In the genomic region with DNA sequence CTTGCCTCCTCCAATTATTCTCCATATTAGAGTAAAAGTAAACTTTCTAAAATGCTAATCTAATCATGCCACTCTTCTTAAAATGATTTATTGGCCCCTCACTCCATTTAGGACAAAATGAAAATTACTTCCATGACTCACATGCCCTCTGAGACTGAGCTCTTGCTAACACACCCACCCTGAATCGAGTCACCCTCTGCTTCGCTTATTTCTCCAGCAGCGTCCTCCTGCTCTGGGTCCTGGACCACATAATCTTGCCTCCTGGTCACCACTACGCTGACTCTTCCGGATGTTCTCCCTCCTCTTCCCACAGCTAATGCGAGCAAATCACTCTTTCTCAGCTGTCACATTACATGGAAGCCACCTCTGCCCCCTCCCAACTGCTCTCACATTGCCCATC, we compare ENCODE assay signal across 22 cellular contexts.
"Had no signal": no experiment of that assay in that cellular context is flagged by ENCODE, and none has a peak within 500 bp of the region (broad histone marks: within the 10 kb centered on the region; RNA-seq: fewer than 3 reads in every experiment).

No MANE protein-coding gene starts in this region.

- H3K4me3 ChIP-seq: gastrocnemius medialis, skin epidermis, thoracic aorta, upper lobe of right lung had no signal

- H3K9me3 ChIP-seq: gastrocnemius medialis, thoracic aorta, upper lobe of right lung had no signal

- H3K27ac ChIP-seq: brain microvascular endothelial cell, gastrocnemius medialis, skin epidermis, thoracic aorta, upper lobe of right lung, VCaP had no signal

- H3K27me3 ChIP-seq: brain microvascular endothelial cell, gastrocnemius medialis, upper lobe of right lung had no signal

- H3K4me1 ChIP-seq: gastrocnemius medialis, upper lobe of right lung had no signal

- DNase-seq: activated CD4-positive, alpha-beta T cell treated with anti-CD3 and anti-CD28 coated beads for 1 hour; activated CD8-positive, alpha-beta memory T cell treated with anti-CD3 and anti-CD28 coated beads for 24 hours; activated CD8-positive, alpha-beta memory T cell treated with anti-CD3 and anti-CD28 coated beads, Interleukin-2, amount 50 U/mL, for 48 hours; activated effector memory CD4-positive, alpha-beta T cell treated with Interleukin-2 at 50 U/mL for 16 hours; activated naive CD4-positive, alpha-beta T cell treated with anti-CD3 and anti-CD28 coated beads, Interleukin-2, amount 10 ng/mL, durations not matched to agents 7 days and 5 days; activated T-cell treated with anti-CD3 and anti-CD28 coated beads, Interleukin-2, amount 50 U/mL, for 48 hours; aorta; brain microvascular endothelial cell; central memory CD4-positive, alpha-beta T cell; endodermal cell; erythroblast; gastrocnemius medialis; head of caudate nucleus; nephron progenitor cell; occipital lobe; stimulated activated CD4-positive, alpha-beta T cell treated with anti-CD3 and anti-CD28 coated beads, Interleukin-2, amount 100 ng/mL, for 48 hours; stimulated activated naive CD8-positive, alpha-beta T cell treated with anti-CD3 and anti-CD28 coated beads, Interleukin-15, amount 100 ng/mL, for 72 hours; T-helper 2 cell; upper lobe of right lung had no signal

- H3K36me3 ChIP-seq: brain microvascular endothelial cell, gastrocnemius medialis, thoracic aorta, upper lobe of right lung had no signal
